In the genomic region with DNA sequence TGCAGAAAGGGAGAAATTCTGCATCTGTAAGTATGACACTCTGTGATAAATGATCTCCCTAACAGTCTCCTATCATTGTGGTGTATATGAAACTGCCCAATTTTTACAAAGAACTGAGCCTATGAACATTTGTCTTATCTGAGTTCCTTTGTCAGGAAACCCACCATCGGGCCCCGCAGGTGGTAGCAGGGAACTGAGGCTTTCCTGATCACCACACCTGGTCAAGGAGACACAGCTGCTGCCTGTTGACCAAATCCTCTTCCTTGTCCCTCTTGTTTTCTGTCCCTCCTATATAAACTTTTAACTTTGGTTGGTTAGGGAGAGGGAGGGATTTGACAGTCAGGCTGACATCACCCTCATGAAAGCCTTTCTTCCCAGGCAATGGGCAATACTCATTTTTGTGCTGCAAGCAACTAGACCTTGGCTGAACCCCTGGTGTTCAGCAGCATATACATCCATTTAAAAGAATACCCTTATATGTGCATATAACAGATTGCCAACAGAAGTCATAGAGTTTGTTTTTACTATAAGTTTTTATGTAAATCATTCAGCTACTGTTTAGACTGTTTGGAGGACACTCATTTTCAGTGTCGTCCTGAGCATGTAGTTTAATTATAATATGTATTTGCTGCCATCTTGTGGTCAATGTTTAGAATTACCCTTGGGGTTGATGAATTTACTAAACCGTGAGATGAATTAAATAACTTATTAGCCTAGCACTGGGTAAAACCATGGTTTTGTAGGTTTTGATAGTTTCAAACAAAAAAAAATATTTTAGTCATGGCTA, we compare ENCODE assay signal across 8 cellular contexts. TPM values are rescaled to one million over a fixed set of nuclear protein-coding genes. Genes with fewer than 3 reads are reported as not detected.
DNase-seq lines count a peak whose midpoint lies in the region; ATAC-seq, FAIRE-seq and TF ChIP-seq lines count a peak whose summit lies in the region.

No MANE protein-coding gene starts in this region.

- no peak overlapping the region for H3K9ac ChIP-seq in HepG2 (ENCODE audit: insufficient read depth, low read depth, low read length)

- TF ChIP-seq POLR2A in HepG2 (IDR thresholded peaks at IDR 0.05; ENCODE audit: insufficient read depth in 1 of 2, low read depth in 2 of 2, low read length in 2 of 2): no peak

- no TSS peak for BruUV-seq in HepG2 (replicated peaks; lab: Mats Ljungman, UMichigan)

- H3K4me3 ChIP-seq in cardiac fibroblast (replicated peaks in 1 of 2; ENCODE audit: low read depth in 2 of 2, low read length in 2 of 2): no peak overlapping the region
- no peak overlapping the region for H3K4me3 ChIP-seq in HepG2 (replicated peaks in 1 of 3; ENCODE audit: insufficient read depth in 1 of 3, low read depth in 2 of 3, low read length in 3 of 3)

- H4K20me1 ChIP-seq in HepG2 (ENCODE audit: insufficient read depth, low read length): no peaks in the 10 kb centered on the region

- no peak for TF ChIP-seq EP300 in HepG2 (IDR thresholded peaks at IDR 0.05; ENCODE audit: low read depth in 2 of 2, low read length in 2 of 2)
- TF ChIP-seq EP300 in HepG2 (CRISPR knock-in tag; IDR thresholded peaks at IDR 0.05; ENCODE audit: borderline replicate concordance): no peak

- no peak overlapping the region for H3K4me2 ChIP-seq in HepG2 (ENCODE audit: low read depth, low read length)

- FAIRE-seq in HepG2 (lab: Jason Lieb, UNC): peak; percentile 63

- no peaks in the 10 kb centered on the region for H3K36me3 ChIP-seq in HepG2 (replicated peaks in 1 of 2; ENCODE audit: control insufficient read depth in 1 of 2, insufficient read depth in 2 of 2, low read length in 2 of 2)

- no peaks in the 10 kb centered on the region for H3K27me3 ChIP-seq in HepG2 (ENCODE audit: control insufficient read depth in 1 of 2, insufficient read depth in 2 of 2, low read length in 2 of 2)

- intact Hi-C loops in HepG2 (cut with micrococcal nuclease; ENCODE audit: unreplicated experiment): loop anchor here (1.0 to 10.0 kb wide), 5 partner anchors 75 to 387 kb away; a partner anchor contains a TSS

- peak; percentile 54 for TF ChIP-seq RAD21 in HepG2 (CRISPR knock-in tag; IDR thresholded peaks at IDR 0.05)

- POLR2A ChIA-PET in HepG2 (lab: Yijun Ruan, JAX): no interaction called here

- under 1% methylated on average over 4 of the region's 4 CpGs for WGBS in HepG2 (ENCODE audit: low lambda C conversion rate)

- TF ChIP-seq CTCF in cardiac fibroblast (IDR thresholded peaks at IDR 0.05; ENCODE audit: low read depth, low read length) (peak; percentile 44), HepG2 (CRISPR knock-in tag; IDR thresholded peaks at IDR 0.05) (peak; percentile 77)

- no peak overlapping the region for H2AFZ ChIP-seq in HepG2 (ENCODE audit: low read length)

- CTCF ChIA-PET in HepG2 (lab: Yijun Ruan, JAX; ENCODE audit: low intra/inter-chr PET ratio, low total read pairs): interaction anchor here (1.3 to 3.0 kb wide), 3 partner anchors 225 to 396 kb away, joined by 3 to 55 read pairs (median 26); no protein-coding TSS in a partner anchor

- no peaks in the 10 kb centered on the region for H3K9me3 ChIP-seq in HepG2 (ENCODE audit: low read length)

- H3K27ac ChIP-seq in HepG2 (ENCODE audit: extremely low read length, insufficient read depth, low read length): no peak overlapping the region

- H3K4me1 ChIP-seq in HepG2 (ENCODE audit: insufficient read depth, low read length): no peaks in the 10 kb centered on the region

- DNase-seq in ELR (ENCODE audit: low read depth) (peak; percentile 71), NCI-H774 (lab: John Stamatoyannopoulos, UW) (peak; percentile 57), cardiac fibroblast (ENCODE audit: low read depth in 2 of 2) (peak; percentile 66 to 69), HepG2 (ENCODE audit: low spot score) (peak; percentile 64)
- no peak for DNase-seq in effector CD8-positive, alpha-beta T cell (lab: John Stamatoyannopoulos, UW)
- DNase-seq in activated CD4-positive, CD25-positive, alpha-beta regulatory T cell (lab: John Stamatoyannopoulos, UW): no peak

- ATAC-seq in GM21447 (IDR thresholded peaks at IDR 0.05; ENCODE audit: unreplicated experiment) (peak; percentile 87), HG03571 (IDR thresholded peaks at IDR 0.05; ENCODE audit: unreplicated experiment) (peak; percentile 91), HepG2 (peak; percentile 93)

- in situ Hi-C loops in HepG2 (cut with HindIII; ENCODE audit: extremely low pct_ligation_motif_present, low pct_unique_long_range_greater_than_20kb): loop anchor here (5.0 kb wide), 1 partner anchor 227 kb away; no protein-coding TSS in a partner anchor

- no peaks in the 10 kb centered on the region for H3K79me2 ChIP-seq in HepG2 (ENCODE audit: insufficient read depth, low read length)

TF ChIP-seq in HepG2, 621 proteins besides CTCF, POLR2A, EP300 and RAD21 (continues in another document):
- TF ChIP-seq MIXL1 (CRISPR knock-in tag; IDR thresholded peaks at IDR 0.05): peak; percentile 69; the same call in 1 of the 2 replicates
- no peak for TF ChIP-seq SNAI1 (CRISPR knock-in tag; IDR thresholded peaks at IDR 0.05; ENCODE audit: borderline replicate concordance)
- no peak for TF ChIP-seq ZNF614 (CRISPR knock-in tag; IDR thresholded peaks at IDR 0.05; ENCODE audit: borderline replicate concordance)
- TF ChIP-seq, protein P1, sequence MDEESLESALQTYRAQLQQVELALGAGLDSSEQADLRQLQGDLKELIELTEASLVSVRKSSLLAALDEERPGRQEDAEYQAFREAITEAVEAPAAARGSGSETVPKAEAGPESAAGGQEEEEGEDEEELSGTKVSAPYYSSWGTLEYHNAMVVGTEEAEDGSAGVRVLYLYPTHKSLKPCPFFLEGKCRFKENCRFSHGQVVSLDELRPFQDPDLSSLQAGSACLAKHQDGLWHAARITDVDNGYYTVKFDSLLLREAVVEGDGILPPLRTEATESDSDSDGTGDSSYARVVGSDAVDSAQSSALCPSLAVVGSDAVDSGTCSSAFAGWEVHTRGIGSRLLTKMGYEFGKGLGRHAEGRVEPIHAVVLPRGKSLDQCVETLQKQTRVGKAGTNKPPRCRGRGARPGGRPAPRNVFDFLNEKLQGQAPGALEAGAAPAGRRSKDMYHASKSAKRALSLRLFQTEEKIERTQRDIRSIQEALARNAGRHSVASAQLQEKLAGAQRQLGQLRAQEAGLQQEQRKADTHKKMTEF (CRISPR knock-in tag; IDR thresholded peaks at IDR 0.05): no peak
- no peak for TF ChIP-seq ZNF746 (CRISPR knock-in tag; IDR thresholded peaks at IDR 0.05)
- no peak for TF ChIP-seq ZNF780A (CRISPR knock-in tag; IDR thresholded peaks at IDR 0.05)
- TF ChIP-seq, protein P2, sequence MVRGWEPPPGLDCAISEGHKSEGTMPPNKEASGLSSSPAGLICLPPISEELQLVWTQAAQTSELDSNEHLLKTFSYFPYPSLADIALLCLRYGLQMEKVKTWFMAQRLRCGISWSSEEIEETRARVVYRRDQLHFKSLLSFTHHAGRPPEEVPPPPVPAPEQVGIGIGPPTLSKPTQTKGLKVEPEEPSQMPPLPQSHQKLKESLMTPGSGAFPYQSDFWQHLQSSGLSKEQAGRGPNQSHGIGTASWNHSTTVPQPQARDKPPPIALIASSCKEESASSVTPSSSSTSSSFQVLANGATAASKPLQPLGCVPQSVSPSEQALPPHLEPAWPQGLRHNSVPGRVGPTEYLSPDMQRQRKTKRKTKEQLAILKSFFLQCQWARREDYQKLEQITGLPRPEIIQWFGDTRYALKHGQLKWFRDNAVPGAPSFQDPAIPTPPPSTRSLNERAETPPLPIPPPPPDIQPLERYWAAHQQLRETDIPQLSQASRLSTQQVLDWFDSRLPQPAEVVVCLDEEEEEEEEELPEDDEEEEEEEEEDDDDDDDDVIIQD (CRISPR knock-in tag; IDR thresholded peaks at IDR 0.05; ENCODE audit: low read depth): no peak
- TF ChIP-seq SOX5 (CRISPR knock-in tag; IDR thresholded peaks at IDR 0.05; ENCODE audit: borderline replicate concordance): no peak
- TF ChIP-seq SMYD3 (CRISPR knock-in tag; IDR thresholded peaks at IDR 0.05): no peak
- TF ChIP-seq, protein P3, sequence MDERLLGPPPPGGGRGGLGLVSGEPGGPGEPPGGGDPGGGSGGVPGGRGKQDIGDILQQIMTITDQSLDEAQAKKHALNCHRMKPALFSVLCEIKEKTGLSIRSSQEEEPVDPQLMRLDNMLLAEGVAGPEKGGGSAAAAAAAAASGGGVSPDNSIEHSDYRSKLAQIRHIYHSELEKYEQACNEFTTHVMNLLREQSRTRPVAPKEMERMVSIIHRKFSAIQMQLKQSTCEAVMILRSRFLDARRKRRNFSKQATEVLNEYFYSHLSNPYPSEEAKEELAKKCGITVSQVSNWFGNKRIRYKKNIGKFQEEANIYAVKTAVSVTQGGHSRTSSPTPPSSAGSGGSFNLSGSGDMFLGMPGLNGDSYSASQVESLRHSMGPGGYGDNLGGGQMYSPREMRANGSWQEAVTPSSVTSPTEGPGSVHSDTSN (CRISPR knock-in tag; IDR thresholded peaks at IDR 0.05): no peak
- TF ChIP-seq SMC3 (IDR thresholded peaks at IDR 0.05; ENCODE audit: low read length): peak; percentile 65
- no peak for TF ChIP-seq ATM (IDR thresholded peaks at IDR 0.05; ENCODE audit: borderline replicate concordance)
- TF ChIP-seq NRL (CRISPR knock-in tag; IDR thresholded peaks at IDR 0.05; ENCODE audit: borderline replicate concordance): no peak
- TF ChIP-seq CBFB (CRISPR knock-in tag; IDR thresholded peaks at IDR 0.05): no peak

RNA-seq across cellular contexts. Expression of a gene that starts 17.0 kb away (rescaled TPM):
- not detected in 2 replicates for total RNA-seq in HepG2 (2016; rRNA removed; fragmentation: Illumina TruSeq; extraction: Trizol)
- not detected in 2 replicates for total RNA-seq in HepG2 (2016; cell fraction: cytosol; rRNA removed; fragmentation: Illumina TruSeq; extraction: Trizol; ENCODE audit: low read depth)
- total RNA-seq in HepG2 (2016; cell fraction: insoluble cytoplasmic fraction; rRNA removed; fragmentation: Illumina TruSeq; extraction: Trizol): not detected in 2 replicates
- total RNA-seq in HepG2 (2016; cell fraction: membrane; rRNA removed; fragmentation: Illumina TruSeq; extraction: Trizol): not detected in 2 replicates
- total RNA-seq in HepG2 (2016; cell fraction: nucleus; rRNA removed; fragmentation: Illumina TruSeq; extraction: Trizol): not detected in 2 replicates
- polyA plus RNA-seq in HepG2 (2011; rRNA removed): not detected in 2 replicates
- polyA plus RNA-seq in HepG2 (2011; cell fraction: cytosol; rRNA removed): not detected in 2 replicates
- not detected in 2 replicates for polyA plus RNA-seq in HepG2 (2011; cell fraction: nucleus; rRNA removed)
- polyA plus RNA-seq in HepG2 (2012): not detected in 2 replicates
- polyA plus RNA-seq in HepG2 (2016; cell fraction: cytosol; fragmentation: Illumina TruSeq; extraction: Trizol; ENCODE audit: low read depth): not detected in 2 replicates
- not detected in 2 replicates for polyA plus RNA-seq in HepG2 (2016; cell fraction: insoluble cytoplasmic fraction; fragmentation: Illumina TruSeq; extraction: Trizol; ENCODE audit: low read depth)
- polyA plus RNA-seq in HepG2 (2016; cell fraction: membrane; fragmentation: Illumina TruSeq; extraction: Trizol; ENCODE audit: low read depth): not detected in 2 replicates
- not detected in 2 replicates for polyA plus RNA-seq in HepG2 (2016; cell fraction: nucleus; fragmentation: Illumina TruSeq; extraction: Trizol; ENCODE audit: insufficient read depth, low read depth)
- polyA minus RNA-seq in HepG2 (2011; rRNA and poly(A)+ RNA removed; ENCODE audit: low replicate concordance): not detected in 2 replicates
- not detected in 2 replicates for polyA minus RNA-seq in HepG2 (2011; cell fraction: cytosol; rRNA and poly(A)+ RNA removed)
- polyA minus RNA-seq in HepG2 (2011; cell fraction: nucleus; rRNA and poly(A)+ RNA removed): not detected in 2 replicates

Comparison
In these comparisons a context has a peak if more than half of its experiments do, and no peak if none do; other contexts are left out.
1. DNase-seq: peak in ELR (single experiment), NCI-H774 (single experiment), cardiac fibroblast (2 of 2) and HepG2 (single experiment); none in effector CD8-positive, alpha-beta T cell (single experiment) and activated CD4-positive, CD25-positive, alpha-beta regulatory T cell (0 of 4).
2. Peak in every context shown above with its lines, with median percentiles within 50 percentile points of each other: ATAC-seq.